In genomic region chr3:43629254-43629653, GRCh38 we compare ENCODE assay signal across 12 cellular contexts. TPM values are rescaled to one million over a fixed set of nuclear protein-coding genes. Genes with fewer than 3 reads are reported as not detected.
A peak's percentile ranks its signal among the peaks of the same experiment; 100 is the strongest.
DNase-seq lines count a peak whose midpoint lies in the region; ATAC-seq, FAIRE-seq and TF ChIP-seq lines count a peak whose summit lies in the region.
"Had no signal": no experiment of that assay in that cellular context is flagged by ENCODE, and none has a peak within 500 bp of the region (broad histone marks: within the 10 kb centered on the region; RNA-seq: fewer than 3 reads in every experiment).

No MANE protein-coding gene starts in this region.

- no peaks in the 10 kb centered on the region for H4K20me1 ChIP-seq in GM12878 (ENCODE audit: control insufficient read depth, insufficient read depth)

- BruUV-seq in GM12878 (replicated peaks; lab: Mats Ljungman, UMichigan): no TSS peak

- TF ChIP-seq POLR2A in GM12878 (IDR thresholded peaks at IDR 0.05; ENCODE audit: low read depth, low read length): no peak

- peak in 1 of 2 donors; percentile 50 for ATAC-seq in activated T-cell treated with anti-CD3 and anti-CD28 coated beads, Interleukin-2, amount 50 U/mL, for 72 hours (replicated peaks in 1 of 2)
- ATAC-seq in HG03175 (IDR thresholded peaks at IDR 0.05; ENCODE audit: unreplicated experiment) (peak; percentile 57), GM12878 (peak; percentile 79)
- peak; percentile 28 for ATAC-seq in stimulated activated naive CD8-positive, alpha-beta T cell treated with anti-CD3 and anti-CD28 coated beads, Interleukin-15, Interleukin-2, amounts not matched to agents 100 U/mL and 50 U/mL, for 24 hours
- ATAC-seq: heart left ventricle had no signal

- CTCF ChIA-PET in GM12878 (lab: Yijun Ruan, JAX): no interaction called here

- no peak overlapping the region for H3K4me3 ChIP-seq in GM12878
- H3K4me3 ChIP-seq: heart left ventricle had no signal

- no peak for TF ChIP-seq EP300 in GM12878 (IDR thresholded peaks at IDR 0.05; ENCODE audit: borderline replicate concordance in 1 of 2, control insufficient read depth in 1 of 2, low read depth in 2 of 2, low read length in 2 of 2)

- peaks cover 0 to 6% of the 10 kb centered on the region in 2 donors for H3K36me3 Mint-ChIP-seq in activated T-cell treated with anti-CD3 and anti-CD28 coated beads, Interleukin-2, amount 50 U/mL, for 72 hours (ENCODE audit: insufficient read depth in 2 of 2)
- no peaks in the 10 kb centered on the region for H3K36me3 Mint-ChIP-seq in immature natural killer cell

- no peak for TF ChIP-seq CTCF in GM12878 (IDR thresholded peaks at IDR 0.05 in 2 of 3, conservative IDR thresholded peaks at IDR 0.05 in 1 of 3; ENCODE audit: control insufficient read depth in 2 of 3, extremely low read depth in 1 of 3, insufficient read depth in 1 of 3, low read depth in 3 of 3, low read length in 3 of 3)

- FAIRE-seq in GM12878 (lab: Jason Lieb, UNC): no peak
- FAIRE-seq: small intestine had no signal

- TF ChIP-seq RAD21 in GM12878 (IDR thresholded peaks at IDR 0.05; ENCODE audit: insufficient read depth, low read depth, low read length): no peak

- no peaks in the 10 kb centered on the region for H3K27me3 ChIP-seq in GM12878 (replicated peaks in 1 of 2; ENCODE audit: control insufficient read depth in 2 of 2, insufficient read depth in 2 of 2, low read length in 1 of 2)
- H3K27me3 ChIP-seq: heart left ventricle had no signal

- H3K4me3 Mint-ChIP-seq in activated T-cell treated with anti-CD3 and anti-CD28 coated beads, Interleukin-2, amount 50 U/mL, for 72 hours: peak overlapping the region; percentile 35 to 71
- H3K4me3 Mint-ChIP-seq in immature natural killer cell: no peak overlapping the region

- in situ Hi-C loops in GM12878 (cut with MboI): no loop called here

- H3K27ac ChIP-seq in GM12878 (ENCODE audit: control insufficient read depth, insufficient read depth): no peak overlapping the region
- H3K27ac ChIP-seq: heart left ventricle had no signal

- H3K9me3 ChIP-seq in GM12878 (replicated peaks; ENCODE audit: control insufficient read depth, insufficient read depth, low read length): no peaks in the 10 kb centered on the region; the same call in 2 of the 3 replicates

- no peaks in the 10 kb centered on the region for H3K36me3 ChIP-seq in GM12878 (ENCODE audit: control insufficient read depth in 2 of 2, insufficient read depth in 2 of 2, low read length in 1 of 2)
- H3K36me3 ChIP-seq: heart left ventricle had no signal

- no peak overlapping the region for H3K9ac ChIP-seq in GM12878 (ENCODE audit: control insufficient read depth, insufficient read depth, low read length)

- peaks cover 16% of the 10 kb centered on the region for H3K27me3 Mint-ChIP-seq in activated T-cell treated with anti-CD3 and anti-CD28 coated beads, Interleukin-2, amount 50 U/mL, for 72 hours (ENCODE audit: low read depth)
- H3K27me3 Mint-ChIP-seq in immature natural killer cell (ENCODE audit: low read depth in 3 of 3): peaks cover 1 to 21% (median 7%) of the 10 kb centered on the region in 3 donors

- DNase-seq in activated T-cell treated with anti-CD3 and anti-CD28 coated beads, Interleukin-2, amount 50 U/mL, for 72 hours: no peak
- DNase-seq in activated T-cell treated with anti-CD3 and anti-CD28 coated beads, Interleukin-2, amount 50 U/mL, for 48 hours: no peak
- DNase-seq in GM12878 (ENCODE audit: low read depth, low spot score) (no peak), immature natural killer cell (no peak), occipital lobe (lab: John Stamatoyannopoulos, UW) (no peak)
- no peak for DNase-seq in stimulated activated naive CD8-positive, alpha-beta T cell treated with anti-CD3 and anti-CD28 coated beads, Interleukin-15, Interleukin-2, amounts not matched to agents 100 U/mL and 50 U/mL, for 24 hours
- DNase-seq in stimulated activated CD4-positive, alpha-beta T cell treated with anti-CD3 and anti-CD28 coated beads, Interleukin-4, amount 100 ng/mL, for 4 hours: no peak
- DNase-seq: activated naive CD4-positive, alpha-beta T cell treated with anti-CD3 and anti-CD28 coated beads, Interleukin-2, amount 50 U/mL, for 16 hours; heart left ventricle; NK-92 treated with Interleukin-12 subunit alpha and Interleukin-12 subunit beta, amount 100 ng/mL, for 24 hours; small intestine had no signal

- peak overlapping the region; percentile 75 for H3K27ac Mint-ChIP-seq in activated T-cell treated with anti-CD3 and anti-CD28 coated beads, Interleukin-2, amount 50 U/mL, for 72 hours
- H3K27ac Mint-ChIP-seq in immature natural killer cell: no peak overlapping the region

- RAD21 ChIA-PET in GM12878 (lab: Charles Lee; ENCODE audit: unreplicated experiment): no interaction called here

- SMC1A ChIA-PET in GM12878 (lab: Charles Lee; ENCODE audit: uncharacterized antibody, unreplicated experiment): no interaction called here

- POLR2A ChIA-PET in GM12878 (lab: Charles Lee): no interaction called here

- H3K4me1 Mint-ChIP-seq in activated T-cell treated with anti-CD3 and anti-CD28 coated beads, Interleukin-2, amount 50 U/mL, for 72 hours (ENCODE audit: low read depth): peaks cover 24% of the 10 kb centered on the region
- peaks cover 0 to 12% of the 10 kb centered on the region in 2 donors for H3K4me1 Mint-ChIP-seq in immature natural killer cell

- H3K9me3 Mint-ChIP-seq in activated T-cell treated with anti-CD3 and anti-CD28 coated beads, Interleukin-2, amount 50 U/mL, for 72 hours: peaks cover 2 to 4% of the 10 kb centered on the region in 2 donors
- H3K9me3 Mint-ChIP-seq in immature natural killer cell: peaks cover 0 to 5% (median 0%) of the 10 kb centered on the region in 6 donors

- H3K4me1 ChIP-seq in GM12878 (ENCODE audit: control insufficient read depth, insufficient read depth, low read length): no peaks in the 10 kb centered on the region
- H3K4me1 ChIP-seq: heart left ventricle had no signal

- H2AFZ ChIP-seq in GM12878 (ENCODE audit: control insufficient read depth, low read depth, low read length): no peak overlapping the region

- intact Hi-C loops in GM12878 (cut with micrococcal nuclease; ENCODE audit: unreplicated experiment): no loop called here

- no peaks in the 10 kb centered on the region for H3K79me2 ChIP-seq in GM12878 (ENCODE audit: control insufficient read depth, insufficient read depth, low read length)

- H3K4me2 ChIP-seq in GM12878 (ENCODE audit: control insufficient read depth, insufficient read depth): no peak overlapping the region

TF ChIP-seq in GM12878, 131 proteins besides CTCF, POLR2A, EP300 and RAD21 (continues in another document):
- TF ChIP-seq RAD51 (IDR thresholded peaks at IDR 0.05) (peak; percentile 71), MTA2 (IDR thresholded peaks at IDR 0.05; ENCODE audit: low read depth) (peak; percentile 76), ZNF687 (IDR thresholded peaks at IDR 0.05) (no peak), YY1 (IDR thresholded peaks at IDR 0.05; ENCODE audit: low read depth, low read length) (no peak)

RNA-seq across cellular contexts. Expression of gene ANO10, which starts 7.4 kb away (rescaled TPM):
- total RNA-seq in activated T-cell treated with anti-CD3 and anti-CD28 coated beads, Interleukin-2, amount 50 U/mL, for 72 hours: 10 to 100 TPM; 10.7 to 11.8 TPM
- 9.8 and 12.7 TPM in 2 replicates for total RNA-seq in GM12878 (2013; cell fraction: nucleolus; rRNA removed)
- total RNA-seq in GM12878 (2014; rRNA removed) (1.1 and 2.8 TPM in 2 replicates), GM12878 (2014; rRNA removed; fragmentation: Illumina TruSeq; extraction: Trizol) (1.3 and 1.5 TPM in 2 replicates), GM12878 (2021) (1.6 and 2.8 TPM in 2 replicates), occipital lobe (47.3 TPM)
- 0.77 TPM for polyA plus RNA-seq in GM12878 (2011; ENCODE audit: low read depth)
- polyA plus RNA-seq in GM12878 (2011; rRNA removed) (21.9 and 37.1 TPM in 2 replicates), GM12878 (2014; fragmentation: Illumina TruSeq; extraction: Trizol) (2.0 and 4.5 TPM in 2 replicates), GM12878 (2014; fragmentation: Nextera tagmentation; extraction: Ambion mirVana) (under 1 TPM; 0.29 to 0.37 TPM), GM12878 (2014; rRNA removed) (0.90 and 1.0 TPM in 2 replicates), GM12878 (2016; fragmentation: Nextera tagmentation; extraction: Ambion mirVana) (1 to 10 TPM; 2.0 to 2.9 TPM), immature natural killer cell (1 to 10 TPM; 8.7 to 9.9 (median 8.8) TPM)
- 15.0 and 15.2 TPM in 2 replicates for polyA plus RNA-seq in GM12878 (2011; cell fraction: cytosol; rRNA removed)
- 13.8 and 17.2 TPM in 2 replicates for polyA plus RNA-seq in GM12878 (2011; cell fraction: nucleus; rRNA removed)
- polyA plus RNA-seq in GM12878 (2012): 0.72 and 1.3 TPM in 2 replicates
- 41.0 and 42.5 TPM in 2 replicates for polyA minus RNA-seq in GM12878 (2011; rRNA and poly(A)+ RNA removed)
- polyA minus RNA-seq in GM12878 (2011; cell fraction: cytosol; rRNA and poly(A)+ RNA removed): 8.3 and 10.8 TPM in 2 replicates
- 28.5 and 43.5 TPM in 2 replicates for polyA minus RNA-seq in GM12878 (2011; cell fraction: nucleus; rRNA and poly(A)+ RNA removed)

Comparison
In these comparisons a context has a peak if more than half of its experiments do, and no peak if none do; other contexts are left out.
1. H3K4me3 Mint-ChIP-seq: peak in activated T-cell treated with anti-CD3 and anti-CD28 coated beads, Interleukin-2, amount 50 U/mL, for 72 hours (2 of 2); none in immature natural killer cell (0 of 5).